In genomic region chr4:71962622-71963264, GRCh38 we compare ENCODE assay signal across 9 cellular contexts.
"Had no signal": no experiment of that assay in that cellular context is flagged by ENCODE, and none has a peak within 500 bp of the region (broad histone marks: within the 10 kb centered on the region; RNA-seq: fewer than 3 reads in every experiment).

No MANE protein-coding gene starts in this region.

- H3K36me3 Mint-ChIP-seq: IgD-negative memory B cell had no signal

- FAIRE-seq: HTR-8/SVneo had no signal

- ATAC-seq: HCT116 had no signal

- H3K9me3 ChIP-seq: HAP-1 had no signal

- H3K4me1 Mint-ChIP-seq: IgD-negative memory B cell had no signal

- H3K27ac Mint-ChIP-seq: HFFc6, IgD-negative memory B cell had no signal

- DNase-seq: GOT3, H7, HFFc6, KBM-7 had no signal

- H3K27ac ChIP-seq: KMS-11 had no signal

- H3K4me1 ChIP-seq: HAP-1 had no signal

- H3K4me3 ChIP-seq: HAP-1 had no signal

- H3K4me3 Mint-ChIP-seq: HFFc6, IgD-negative memory B cell had no signal

- H3K4me2 ChIP-seq: KMS-11 had no signal

- H3K27me3 Mint-ChIP-seq: IgD-negative memory B cell had no signal

- H3K36me3 ChIP-seq: HAP-1 had no signal

- H3K9ac ChIP-seq: KMS-11 had no signal
